ENCODE assay signal across 18 cellular contexts in the genomic region with DNA sequence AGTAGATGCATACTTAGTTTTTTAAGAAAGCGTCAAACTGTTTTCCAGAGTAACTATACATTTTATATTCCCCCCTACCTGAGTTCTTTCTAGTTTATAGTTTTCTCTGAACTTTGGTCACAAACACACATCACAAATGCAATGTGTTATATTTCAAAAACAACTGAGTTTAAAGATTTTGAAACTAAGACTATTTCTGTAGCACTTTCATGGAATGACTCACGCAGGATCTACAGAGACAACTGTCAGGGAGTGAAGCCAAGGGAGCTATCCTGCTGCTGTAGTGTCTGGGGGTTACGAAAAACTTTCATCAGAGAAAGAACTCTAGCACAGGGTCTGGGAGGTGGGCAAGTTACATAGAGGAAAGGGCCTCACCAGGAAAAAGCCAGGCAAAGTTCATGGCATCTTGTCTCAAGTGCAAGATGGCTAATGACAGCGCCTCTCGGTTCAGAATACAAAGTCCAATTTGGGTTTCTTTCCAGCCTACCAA.
DNase-seq lines count a peak whose midpoint lies in the region; ATAC-seq and TF ChIP-seq lines count a peak whose summit lies in the region.
"Had no signal": no experiment of that assay in that cellular context is flagged by ENCODE, and none has a peak within 500 bp of the region (broad histone marks: within the 10 kb centered on the region; RNA-seq: fewer than 3 reads in every experiment).

No MANE protein-coding gene starts in this region.

- no peak for ATAC-seq in CD4-positive, CD25-positive, alpha-beta regulatory T cell (ENCODE audit: low read depth in 2 of 2)
- no peak for ATAC-seq in HG02642 (IDR thresholded peaks at IDR 0.05; ENCODE audit: poor library complexity, unreplicated experiment)
- ATAC-seq: foreskin keratinocyte, left ventricle myocardium superior had no signal

- DNase-seq in CD4-positive, CD25-positive, alpha-beta regulatory T cell: no peak
- no peak for DNase-seq in CD8-positive, alpha-beta memory T cell
- DNase-seq in adipocyte (ENCODE audit: low read depth) (peak; percentile 36), adrenal gland (no peak), CD14-positive monocyte (ENCODE audit: low spot score) (no peak)
- DNase-seq: activated CD4-positive, alpha-beta T cell treated with anti-CD3 and anti-CD28 coated beads for 4 hours; activated effector memory CD4-positive, alpha-beta T cell treated with anti-CD3 and anti-CD28 coated beads, Interleukin-2, amount 50 U/mL, for 16 hours; DND-41; foreskin keratinocyte; left ventricle myocardium superior; NCI-H1694 treated with DMSO at 0.1 percent for 48 hours; NCI-H345; stimulated activated CD4-positive, alpha-beta T cell treated with anti-CD3 and anti-CD28 coated beads, Interleukin-2, amount 100 ng/mL, for 48 hours; testis had no signal

- H3K4me1 Mint-ChIP-seq in CD4-positive, CD25-positive, alpha-beta regulatory T cell: peaks cover 26 to 61% (median 44%) of the 10 kb centered on the region in 4 donors
- peaks cover 5 to 31% (median 25%) of the 10 kb centered on the region in 3 donors for H3K4me1 Mint-ChIP-seq in CD8-positive, alpha-beta memory T cell
- no peaks in the 10 kb centered on the region for H3K4me1 Mint-ChIP-seq in CD14-positive monocyte

- peaks cover 25% of the 10 kb centered on the region for H3K4me1 ChIP-seq in CD4-positive, CD25-positive, alpha-beta regulatory T cell (ENCODE audit: control insufficient read depth, insufficient read depth, low read length, poor library complexity, severe bottlenecking)
- H3K4me1 ChIP-seq in CD8-positive, alpha-beta memory T cell (ENCODE audit: insufficient read depth, low read length): peaks cover 4% of the 10 kb centered on the region
- H3K4me1 ChIP-seq in adipocyte (ENCODE audit: control insufficient read depth, insufficient read depth, low read length) (peaks cover 27% of the 10 kb centered on the region), mucosa of rectum (ENCODE audit: control insufficient read depth in 2 of 2, insufficient read depth in 2 of 2, low read length in 2 of 2) (peaks cover 7 to 17% of the 10 kb centered on the region in 2 donors), adrenal gland (replicated peaks in 1 of 2) (no peaks in the 10 kb centered on the region)
- H3K4me1 ChIP-seq: breast epithelium, testis had no signal

- 89 to 96% (median 92%) methylated on average over 5 of the region's 5 CpGs for WGBS in adrenal gland, 4 donors

- no peaks in the 10 kb centered on the region for H3K9me3 Mint-ChIP-seq in CD4-positive, CD25-positive, alpha-beta regulatory T cell
- H3K9me3 Mint-ChIP-seq in CD8-positive, alpha-beta memory T cell: no peaks in the 10 kb centered on the region
- H3K9me3 Mint-ChIP-seq in CD14-positive monocyte: no peaks in the 10 kb centered on the region

- H3K9ac ChIP-seq in adipocyte (ENCODE audit: low read length) (no peak overlapping the region), mucosa of rectum (ENCODE audit: low read depth in 1 of 2, low read length in 2 of 2) (no peak overlapping the region)
- H3K9ac ChIP-seq: BLaER1 had no signal

- no peaks in the 10 kb centered on the region for H3K27me3 Mint-ChIP-seq in CD4-positive, CD25-positive, alpha-beta regulatory T cell
- H3K27me3 Mint-ChIP-seq in CD8-positive, alpha-beta memory T cell: no peaks in the 10 kb centered on the region
- H3K27me3 Mint-ChIP-seq in CD14-positive monocyte (ENCODE audit: low read depth in 3 of 3): peaks cover 0 to 1% (median 0%) of the 10 kb centered on the region in 3 donors

- no peaks in the 10 kb centered on the region for H3K9me3 ChIP-seq in CD4-positive, CD25-positive, alpha-beta regulatory T cell (ENCODE audit: control insufficient read depth in 2 of 2, low read length in 2 of 2)
- no peaks in the 10 kb centered on the region for H3K9me3 ChIP-seq in CD8-positive, alpha-beta memory T cell (ENCODE audit: low read length)
- H3K9me3 ChIP-seq in adipocyte (ENCODE audit: control insufficient read depth, low read length) (no peaks in the 10 kb centered on the region), mucosa of rectum (ENCODE audit: control insufficient read depth in 2 of 2, low read length in 2 of 2) (no peaks in the 10 kb centered on the region), adrenal gland (replicated peaks in 1 of 3) (no peaks in the 10 kb centered on the region)
- H3K9me3 ChIP-seq: BLaER1, breast epithelium, testis had no signal

- H3K36me3 ChIP-seq in CD4-positive, CD25-positive, alpha-beta regulatory T cell (ENCODE audit: control insufficient read depth, insufficient read depth, low read length): peaks cover 80% of the 10 kb centered on the region
- H3K36me3 ChIP-seq in CD8-positive, alpha-beta memory T cell (ENCODE audit: insufficient read depth, low read length): peaks cover 19% of the 10 kb centered on the region
- peaks cover 5% of the 10 kb centered on the region for H3K36me3 ChIP-seq in adipocyte (ENCODE audit: control insufficient read depth, insufficient read depth, low read length, severe bottlenecking)
- peaks cover 2 to 14% of the 10 kb centered on the region in 2 donors for H3K36me3 ChIP-seq in mucosa of rectum (ENCODE audit: control insufficient read depth in 2 of 2, insufficient read depth in 2 of 2, low read length in 2 of 2)
- H3K36me3 ChIP-seq in adrenal gland (replicated peaks in 1 of 2): no peaks in the 10 kb centered on the region
- H3K36me3 ChIP-seq: breast epithelium had no signal

- H3K36me3 Mint-ChIP-seq in CD4-positive, CD25-positive, alpha-beta regulatory T cell: peaks cover 46% of the 10 kb centered on the region
- peaks cover 10 to 74% (median 29%) of the 10 kb centered on the region in 3 donors for H3K36me3 Mint-ChIP-seq in CD8-positive, alpha-beta memory T cell
- H3K36me3 Mint-ChIP-seq in CD14-positive monocyte: peaks cover 52 to 67% of the 10 kb centered on the region in 2 donors

- TF ChIP-seq CTCF in adrenal gland (IDR thresholded peaks at IDR 0.05) (no peak), CD14-positive monocyte (IDR thresholded peaks at IDR 0.05) (no peak)

- no peak for TF ChIP-seq POLR2A in adrenal gland (IDR thresholded peaks at IDR 0.05)

- peak overlapping the region in 1 of 4 donors; percentile 27 for H3K4me3 Mint-ChIP-seq in CD4-positive, CD25-positive, alpha-beta regulatory T cell
- no peak overlapping the region for H3K4me3 Mint-ChIP-seq in CD8-positive, alpha-beta memory T cell
- no peak overlapping the region for H3K4me3 Mint-ChIP-seq in CD14-positive monocyte

- intact Hi-C loops in adrenal gland (cut with DNase I) (no loop called here), CD14-positive monocyte (cut with micrococcal nuclease) (no loop called here)

- CTCF ChIA-PET in CD8-positive, alpha-beta memory T cell (lab: Charles Lee): no interaction called here

- H3K27ac ChIP-seq in CD4-positive, CD25-positive, alpha-beta regulatory T cell (ENCODE audit: insufficient read depth, low read length, poor library complexity, severe bottlenecking): no peak overlapping the region
- H3K27ac ChIP-seq in CD8-positive, alpha-beta memory T cell (ENCODE audit: low read depth, low read length): no peak overlapping the region
- peak overlapping the region; percentile 53 to 68 for H3K27ac ChIP-seq in mucosa of rectum (ENCODE audit: low read depth in 2 of 2, low read length in 2 of 2)
- no peak overlapping the region for H3K27ac ChIP-seq in adrenal gland
- H3K27ac ChIP-seq: BLaER1, breast epithelium, foreskin keratinocyte, testis had no signal

- H3K27me3 ChIP-seq in CD4-positive, CD25-positive, alpha-beta regulatory T cell (ENCODE audit: control insufficient read depth, insufficient read depth, low read length): no peaks in the 10 kb centered on the region
- H3K27me3 ChIP-seq in CD8-positive, alpha-beta memory T cell (ENCODE audit: insufficient read depth, low read length, poor library complexity, severe bottlenecking): no peaks in the 10 kb centered on the region
- H3K27me3 ChIP-seq in adipocyte (replicated peaks; ENCODE audit: control insufficient read depth, insufficient read depth, low read length) (no peaks in the 10 kb centered on the region), mucosa of rectum (ENCODE audit: control insufficient read depth in 2 of 2, insufficient read depth in 2 of 2, low read length in 2 of 2) (no peaks in the 10 kb centered on the region), adrenal gland (no peaks in the 10 kb centered on the region)
- H3K27me3 ChIP-seq: BLaER1, breast epithelium, foreskin keratinocyte, testis had no signal

- H3K4me3 ChIP-seq in CD4-positive, CD25-positive, alpha-beta regulatory T cell (ENCODE audit: low read depth, low read length): no peak overlapping the region
- no peak overlapping the region for H3K4me3 ChIP-seq in CD8-positive, alpha-beta memory T cell (ENCODE audit: low read length)
- H3K4me3 ChIP-seq in adipocyte (ENCODE audit: low read length): no peak overlapping the region
- H3K4me3 ChIP-seq in mucosa of rectum (ENCODE audit: low read length in 2 of 2): no peak overlapping the region
- H3K4me3 ChIP-seq in adrenal gland: no peak overlapping the region
- H3K4me3 ChIP-seq: BLaER1, breast epithelium, testis had no signal

- POLR2A ChIA-PET in CD8-positive, alpha-beta memory T cell (lab: Charles Lee): no interaction called here

- peak overlapping the region; percentile 57 to 89 (median 82) for H3K27ac Mint-ChIP-seq in CD4-positive, CD25-positive, alpha-beta regulatory T cell
- H3K27ac Mint-ChIP-seq in CD8-positive, alpha-beta memory T cell: peak overlapping the region in 5 of 8 donors; percentile 17 to 66 (median 41)
- peak overlapping the region in 1 of 7 donors; percentile 30 for H3K27ac Mint-ChIP-seq in CD14-positive monocyte

Comparison
In these comparisons a context has a peak if more than half of its experiments do, and no peak if none do; other contexts are left out.
1. H3K27ac ChIP-seq: peak in mucosa of rectum (2 of 2); none in CD4-positive, CD25-positive, alpha-beta regulatory T cell (single experiment), CD8-positive, alpha-beta memory T cell (single experiment) and adrenal gland (0 of 5).